In genomic region chr7:11193131-11193867, GRCh38 we compare ENCODE assay signal across 10 cellular contexts.
DNase-seq lines count a peak whose midpoint lies in the region; ATAC-seq, FAIRE-seq and TF ChIP-seq lines count a peak whose summit lies in the region.
"Had no signal": no experiment of that assay in that cellular context is flagged by ENCODE, and none has a peak within 500 bp of the region (broad histone marks: within the 10 kb centered on the region; RNA-seq: fewer than 3 reads in every experiment).

No MANE protein-coding gene starts in this region.

- no peak for TF ChIP-seq CTCF in C4-2B (conservative IDR thresholded peaks at IDR 0.05)
- no peak for TF ChIP-seq CTCF in endodermal cell (conservative IDR thresholded peaks at IDR 0.05)

- H3K36me3 ChIP-seq in endodermal cell (ENCODE audit: control insufficient read depth, insufficient read depth, low read length): no peaks in the 10 kb centered on the region
- no peaks in the 10 kb centered on the region for H3K36me3 ChIP-seq in muscle layer of duodenum (ENCODE audit: control insufficient read depth in 1 of 2, insufficient read depth in 2 of 2, low read length in 2 of 2)
- H3K36me3 ChIP-seq: SJCRH30 had no signal

- H3K9me3 Mint-ChIP-seq in endodermal cell: peaks cover 3% of the 10 kb centered on the region
- H3K9me3 Mint-ChIP-seq: memory B cell had no signal

- H3K27ac Mint-ChIP-seq in endodermal cell: peak overlapping the region; percentile 64
- H3K27ac Mint-ChIP-seq: memory B cell had no signal

- no peak for TF ChIP-seq POLR2A in H54 (IDR thresholded peaks at IDR 0.05; ENCODE audit: low read depth, low read length)

- DNase-seq in NCI-H2107 (lab: John Stamatoyannopoulos, UW): peak; percentile 54
- peak; percentile 85 for DNase-seq in endodermal cell
- DNase-seq in GM19240 (ENCODE audit: insufficient read length, low spot score): no peak
- DNase-seq in stimulated activated CD4-positive, alpha-beta T cell treated with anti-CD3 and anti-CD28 coated beads, Interleukin-2, amount 100 ng/mL, for 48 hours: no peak
- DNase-seq in H54 (ENCODE audit: insufficient read length, low spot score): no peak

- no peak overlapping the region for H3K9ac ChIP-seq in endodermal cell (ENCODE audit: extremely low read depth, low read length, poor library complexity, severe bottlenecking)

- H3K27me3 Mint-ChIP-seq in endodermal cell (ENCODE audit: insufficient read depth): peaks cover 61% of the 10 kb centered on the region

- no peak for FAIRE-seq in H54 (lab: Jason Lieb, UNC)

- WGBS in endodermal cell (ENCODE audit: insufficient coverage in 1 of 2, insufficient read length in 1 of 2), 2 experiments: 18 to 23% methylated on average over 8 to 17 of the region's 17 CpGs

- H3K4me3 ChIP-seq in endodermal cell (ENCODE audit: low read length) (no peak overlapping the region), muscle layer of duodenum (ENCODE audit: low read depth in 1 of 2, low read length in 2 of 2) (peak overlapping the region; percentile 46 to 52)
- H3K4me3 ChIP-seq: SJCRH30 had no signal

- peaks cover 7% of the 10 kb centered on the region for H3K4me1 ChIP-seq in endodermal cell (ENCODE audit: control insufficient read depth, insufficient read depth, low read length)
- peaks cover 0 to 4% of the 10 kb centered on the region in 2 donors for H3K4me1 ChIP-seq in muscle layer of duodenum (ENCODE audit: control insufficient read depth in 1 of 2, insufficient read depth in 2 of 2, low read length in 2 of 2)
- H3K4me1 ChIP-seq: SJCRH30 had no signal

- no peaks in the 10 kb centered on the region for H3K9me3 ChIP-seq in endodermal cell (ENCODE audit: control insufficient read depth, low read length)
- H3K9me3 ChIP-seq in muscle layer of duodenum (ENCODE audit: control insufficient read depth in 1 of 2, low read length in 2 of 2): no peaks in the 10 kb centered on the region
- H3K9me3 ChIP-seq: SJCRH30 had no signal

- H3K4me1 Mint-ChIP-seq in endodermal cell: peaks cover 59% of the 10 kb centered on the region
- H3K4me1 Mint-ChIP-seq: memory B cell had no signal

- H3K27ac ChIP-seq in C4-2B: peak overlapping the region; percentile 70
- H3K27ac ChIP-seq in endodermal cell (ENCODE audit: low read depth, low read length): no peak overlapping the region
- H3K27ac ChIP-seq in muscle layer of duodenum (ENCODE audit: low read length): peak overlapping the region; percentile 39
- H3K27ac ChIP-seq: SJCRH30 had no signal

- peaks cover 30% of the 10 kb centered on the region for H3K27me3 ChIP-seq in endodermal cell (ENCODE audit: control insufficient read depth, insufficient read depth, low read length, poor library complexity, severe bottlenecking)
- no peaks in the 10 kb centered on the region for H3K27me3 ChIP-seq in muscle layer of duodenum (ENCODE audit: low read depth, low read length)
- H3K27me3 ChIP-seq: SJCRH30 had no signal

- peak overlapping the region; percentile 51 for H3K4me3 Mint-ChIP-seq in endodermal cell
- H3K4me3 Mint-ChIP-seq: memory B cell had no signal

- ATAC-seq in GM19023 (IDR thresholded peaks at IDR 0.05; ENCODE audit: unreplicated experiment): no peak

- no peaks in the 10 kb centered on the region for H3K36me3 Mint-ChIP-seq in endodermal cell (ENCODE audit: low read depth)
- H3K36me3 Mint-ChIP-seq: memory B cell had no signal

Comparison
In these comparisons a context has a peak if more than half of its experiments do, and no peak if none do; other contexts are left out.
1. DNase-seq: peak in NCI-H2107 (single experiment) and endodermal cell (single experiment); none in GM19240 (single experiment), stimulated activated CD4-positive, alpha-beta T cell treated with anti-CD3 and anti-CD28 coated beads, Interleukin-2, amount 100 ng/mL, for 48 hours (0 of 2) and H54 (single experiment).